In genomic region chr7:138934861-138935260, GRCh38 we compare ENCODE assay signal across 12 cellular contexts. TPM values are rescaled to one million over a fixed set of nuclear protein-coding genes. Genes with fewer than 3 reads are reported as not detected.
DNase-seq lines count a peak whose midpoint lies in the region; ATAC-seq, FAIRE-seq and TF ChIP-seq lines count a peak whose summit lies in the region.
"Had no signal": no experiment of that assay in that cellular context is flagged by ENCODE, and none has a peak within 500 bp of the region (broad histone marks: within the 10 kb centered on the region; RNA-seq: fewer than 3 reads in every experiment).

No MANE protein-coding gene starts in this region.

- ATAC-seq in GM18861 (IDR thresholded peaks at IDR 0.05; ENCODE audit: unreplicated experiment), result no peak

- no peaks in the 10 kb centered on the region for H3K36me3 ChIP-seq in bronchial epithelial cell (ENCODE audit: control insufficient read depth, insufficient read depth, low read length)
- H3K36me3 ChIP-seq in esophagus muscularis mucosa, result no peaks in the 10 kb centered on the region

- H3K27me3 ChIP-seq in bronchial epithelial cell (ENCODE audit: control insufficient read depth, insufficient read depth, low read length) (peaks cover 4% of the 10 kb centered on the region), esophagus muscularis mucosa (no peaks in the 10 kb centered on the region)
- H3K27me3 ChIP-seq: testis had no signal

- TF ChIP-seq POLR2A in esophagus muscularis mucosa (IDR thresholded peaks at IDR 0.05; ENCODE audit: low read depth), result no peak

- TF ChIP-seq EP300 in Ishikawa (IDR thresholded peaks at IDR 0.05; ENCODE audit: borderline replicate concordance), result no peak
- TF ChIP-seq EP300 in esophagus muscularis mucosa (IDR thresholded peaks at IDR 0.05), result no peak

- WGBS in esophagus muscularis mucosa, result 74% methylated on average over 3 of the region's 3 CpGs

- TF ChIP-seq CTCF in AG10803 (conservative IDR thresholded peaks at IDR 0.05; ENCODE audit: low read length), result no peak
- TF ChIP-seq CTCF in bronchial epithelial cell (IDR thresholded peaks at IDR 0.05; ENCODE audit: insufficient read depth, low read length, severe bottlenecking), result no peak
- TF ChIP-seq CTCF in esophagus muscularis mucosa (IDR thresholded peaks at IDR 0.05), result no peak

- H3K9me3 ChIP-seq in esophagus muscularis mucosa, result no peaks in the 10 kb centered on the region
- H3K9me3 ChIP-seq: testis had no signal

- peak; percentile 31 for DNase-seq in AG10803 (ENCODE audit: low read depth)
- DNase-seq in bronchial epithelial cell (ENCODE audit: low read depth), result peak; percentile 62
- DNase-seq in lung microvascular endothelial cell (ENCODE audit: low read depth in 2 of 2), result peak; percentile 48 to 83
- DNase-seq in esophagus muscularis mucosa (ENCODE audit: extremely low spot score), result no peak
- DNase-seq in NCI-H524 (lab: John Stamatoyannopoulos, UW), result no peak
- DNase-seq in iPS-NIHi11 (ENCODE audit: low spot score), result no peak
- DNase-seq: stimulated activated CD4-positive, alpha-beta T cell treated with anti-CD3 and anti-CD28 coated beads, Interleukin-2, amount 100 ng/mL, for 48 hours; testis had no signal

- H3K4me3 ChIP-seq in AG10803 (ENCODE audit: low read length), result no peak overlapping the region
- H3K4me3 ChIP-seq in bronchial epithelial cell (ENCODE audit: low read depth, low read length), result no peak overlapping the region
- no peak overlapping the region for H3K4me3 ChIP-seq in esophagus muscularis mucosa
- H3K4me3 ChIP-seq: testis had no signal

- intact Hi-C loops in esophagus muscularis mucosa (cut with DNase I), result no loop called here

- no peak for TF ChIP-seq RAD21 in Ishikawa (IDR thresholded peaks at IDR 0.05; ENCODE audit: low read depth)

- H3K4me1 ChIP-seq in esophagus muscularis mucosa, result peaks cover 6 to 12% (median 9%) of the 10 kb centered on the region in 4 donors
- H3K4me1 ChIP-seq: testis had no signal

- no peak overlapping the region for H3K27ac ChIP-seq in esophagus muscularis mucosa (replicated peaks in 1 of 4)

- FAIRE-seq in bronchial epithelial cell (lab: Jason Lieb, UNC), result no peak
- FAIRE-seq: frontal cortex, GM18507 had no signal

TF ChIP-seq in Ishikawa, 13 proteins besides CTCF, POLR2A, EP300 and RAD21:
- TF ChIP-seq NFIC (IDR thresholded peaks at IDR 0.05), result 0 out of 2 replicates have a peak, but pooled peaks have one; percentile 15
- no peak for TF ChIP-seq TCF12 (IDR thresholded peaks at IDR 0.05; ENCODE audit: low read depth)
- TF ChIP-seq TAF1 (IDR thresholded peaks at IDR 0.05; ENCODE audit: low read depth), result no peak
- no peak for TF ChIP-seq EGR1 (IDR thresholded peaks at IDR 0.05)
- TF ChIP-seq, protein P1, sequence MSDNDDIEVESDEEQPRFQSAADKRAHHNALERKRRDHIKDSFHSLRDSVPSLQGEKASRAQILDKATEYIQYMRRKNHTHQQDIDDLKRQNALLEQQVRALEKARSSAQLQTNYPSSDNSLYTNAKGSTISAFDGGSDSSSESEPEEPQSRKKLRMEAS (IDR thresholded peaks at IDR 0.05), result no peak
- no peak for TF ChIP-seq FOXM1 (IDR thresholded peaks at IDR 0.05; ENCODE audit: borderline replicate concordance, low read depth)

RNA-seq across cellular contexts. Expression of gene KIAA1549, which starts 46.3 kb away (rescaled TPM):
- total RNA-seq in bronchial epithelial cell (0.13 and 0.26 TPM in 2 replicates), lung microvascular endothelial cell (1.5 and 2.4 TPM in 2 replicates), esophagus muscularis mucosa (1 to 10 TPM; 2.3 to 3.2 (median 2.8) TPM)

Comparison
In these comparisons a context has a peak if more than half of its experiments do, and no peak if none do; other contexts are left out.
1. DNase-seq: peak in AG10803 (single experiment), bronchial epithelial cell (single experiment) and lung microvascular endothelial cell (2 of 2); none in esophagus muscularis mucosa (single experiment), NCI-H524 (0 of 2) and iPS-NIHi11 (single experiment).